13 cellular contexts compared by ENCODE assay signal in the genomic region with DNA sequence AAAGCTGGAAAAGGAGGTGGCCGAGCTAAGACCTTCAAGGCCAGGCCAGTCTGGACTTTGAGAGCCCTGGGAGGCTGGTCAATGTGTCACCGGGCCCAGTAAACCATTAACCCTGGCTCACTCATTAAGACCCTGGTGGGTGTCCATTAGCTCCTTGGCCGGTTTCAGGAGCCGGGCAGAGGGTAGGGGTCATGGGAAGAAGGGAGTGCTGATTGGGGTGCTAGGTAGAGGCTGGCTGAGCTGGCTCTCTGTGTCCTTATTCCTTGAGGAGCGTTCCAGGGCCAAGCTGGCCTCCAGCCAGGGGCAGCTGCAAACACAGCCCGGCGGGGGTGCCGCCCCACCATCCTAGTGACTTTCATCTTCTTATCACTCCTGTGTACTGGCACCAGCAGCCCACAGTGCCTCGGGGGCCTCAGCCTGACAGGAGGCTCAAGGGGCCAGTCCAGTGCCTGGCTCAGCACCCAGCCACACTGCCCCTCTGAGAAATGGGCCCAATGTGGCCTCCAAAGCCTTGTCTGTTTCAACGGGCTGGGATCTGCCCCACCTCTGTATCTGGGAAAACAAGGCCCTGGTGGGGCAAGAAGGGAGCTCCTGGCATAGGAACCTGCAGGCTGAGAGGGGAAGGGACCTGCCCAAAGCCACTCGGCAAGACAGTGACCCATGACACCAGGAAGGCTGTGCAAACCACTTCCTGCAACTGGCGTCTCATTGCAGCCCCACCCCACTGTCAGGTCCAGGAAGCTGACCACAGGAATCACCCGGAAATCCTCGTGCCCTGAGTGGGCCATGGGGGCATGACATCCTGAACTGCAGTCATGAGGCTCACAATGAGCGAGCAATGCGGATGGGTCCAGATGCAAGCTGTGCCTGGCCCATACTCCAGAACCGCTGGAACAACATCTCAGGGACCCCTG. TPM values are rescaled to one million over a fixed set of nuclear protein-coding genes. Genes with fewer than 3 reads are reported as not detected.
A peak's percentile ranks its signal among the peaks of the same experiment; 100 is the strongest.
DNase-seq lines count a peak whose midpoint lies in the region; ATAC-seq and TF ChIP-seq lines count a peak whose summit lies in the region.
"Had no signal": no experiment of that assay in that cellular context is flagged by ENCODE, and none has a peak within 500 bp of the region (broad histone marks: within the 10 kb centered on the region; RNA-seq: fewer than 3 reads in every experiment).

No MANE protein-coding gene starts in this region.

- H3K27me3 ChIP-seq in Peyer's patch = no peaks in the 10 kb centered on the region

- H3K36me3 Mint-ChIP-seq in progenitor cell of endocrine pancreas (ENCODE audit: insufficient read depth) = peaks cover 5% of the 10 kb centered on the region
- H3K36me3 Mint-ChIP-seq: activated naive CD8-positive, alpha-beta T cell treated with anti-CD3 and anti-CD28 coated beads, Interleukin-2, amount 10 ng/mL, durations not matched to agents 7 days and 5 days had no signal

- peak overlapping the region; percentile 20 for H3K27ac Mint-ChIP-seq in progenitor cell of endocrine pancreas
- H3K27ac Mint-ChIP-seq: activated CD4-positive, alpha-beta T cell treated with anti-CD3 and anti-CD28 coated beads for 36 hours had no signal

- H3K27ac ChIP-seq in Peyer's patch = peak overlapping the region in 2 of 4 donors; percentile 42 to 49

- no peaks in the 10 kb centered on the region for H3K9me3 Mint-ChIP-seq in progenitor cell of endocrine pancreas (ENCODE audit: low read depth)
- H3K9me3 Mint-ChIP-seq: activated naive CD8-positive, alpha-beta T cell treated with anti-CD3 and anti-CD28 coated beads, Interleukin-2, amount 10 ng/mL, durations not matched to agents 7 days and 5 days; stimulated activated naive CD8-positive, alpha-beta T cell treated with anti-CD3 and anti-CD28 coated beads, Interleukin-15, amount 100 ng/mL, for 72 hours had no signal

- in situ Hi-C loops in Caki2 (cut with HindIII; ENCODE audit: low pct_unique_long_range_greater_than_20kb, low sequenced_read_pairs) = no loop called here

- ATAC-seq in GM21529 (IDR thresholded peaks at IDR 0.05; ENCODE audit: unreplicated experiment) (no peak), HG03342 (IDR thresholded peaks at IDR 0.05; ENCODE audit: unreplicated experiment) (no peak), HG02981 (IDR thresholded peaks at IDR 0.05; ENCODE audit: unreplicated experiment) (no peak)
- ATAC-seq: activated CD4-positive, alpha-beta T cell treated with anti-CD3 and anti-CD28 coated beads for 36 hours; K562; stimulated activated naive CD8-positive, alpha-beta T cell treated with anti-CD3 and anti-CD28 coated beads, Interleukin-15, amount 100 ng/mL, for 72 hours had no signal

- H3K9me3 ChIP-seq in Peyer's patch = no peaks in the 10 kb centered on the region

- no peaks in the 10 kb centered on the region for H3K27me3 Mint-ChIP-seq in progenitor cell of endocrine pancreas
- H3K27me3 Mint-ChIP-seq: activated CD4-positive, alpha-beta T cell treated with anti-CD3 and anti-CD28 coated beads for 36 hours; activated naive CD8-positive, alpha-beta T cell treated with anti-CD3 and anti-CD28 coated beads, Interleukin-2, amount 10 ng/mL, durations not matched to agents 7 days and 5 days; stimulated activated naive CD8-positive, alpha-beta T cell treated with anti-CD3 and anti-CD28 coated beads, Interleukin-15, amount 100 ng/mL, for 72 hours had no signal

- H3K36me3 ChIP-seq in Peyer's patch = peaks cover 0 to 8% (median 0%) of the 10 kb centered on the region in 3 donors

- DNase-seq in Caki2 (ENCODE audit: low read depth) (peak; percentile 47), Peyer's patch (peak in 2 of 3 donors; percentile 67 to 73), glomerular visceral epithelial cell (ENCODE audit: extremely low spot score) (peak; percentile 29), progenitor cell of endocrine pancreas (ENCODE audit: low spot score, unreplicated experiment) (no peak), nucleus accumbens (lab: John Stamatoyannopoulos, UW) (no peak)
- DNase-seq: activated CD4-positive, alpha-beta T cell treated with anti-CD3 and anti-CD28 coated beads for 36 hours; activated naive CD8-positive, alpha-beta T cell treated with anti-CD3 and anti-CD28 coated beads, Interleukin-2, amount 10 ng/mL, durations not matched to agents 7 days and 5 days; effector CD8-positive, alpha-beta T cell; stimulated activated naive CD8-positive, alpha-beta T cell treated with anti-CD3 and anti-CD28 coated beads, Interleukin-15, amount 100 ng/mL, for 72 hours had no signal

- no peak overlapping the region for H3K4me3 Mint-ChIP-seq in progenitor cell of endocrine pancreas (ENCODE audit: low read depth)
- H3K4me3 Mint-ChIP-seq: activated CD4-positive, alpha-beta T cell treated with anti-CD3 and anti-CD28 coated beads for 36 hours; activated naive CD8-positive, alpha-beta T cell treated with anti-CD3 and anti-CD28 coated beads, Interleukin-2, amount 10 ng/mL, durations not matched to agents 7 days and 5 days; stimulated activated naive CD8-positive, alpha-beta T cell treated with anti-CD3 and anti-CD28 coated beads, Interleukin-15, amount 100 ng/mL, for 72 hours had no signal

- H3K4me3 ChIP-seq in Peyer's patch = no peak overlapping the region
- H3K4me3 ChIP-seq: K562 had no signal

- TF ChIP-seq POLR2A in Peyer's patch (IDR thresholded peaks at IDR 0.05) = no peak

- peaks cover 30% of the 10 kb centered on the region for H3K4me1 Mint-ChIP-seq in progenitor cell of endocrine pancreas (ENCODE audit: low read depth)
- H3K4me1 Mint-ChIP-seq: activated CD4-positive, alpha-beta T cell treated with anti-CD3 and anti-CD28 coated beads for 36 hours had no signal

- TF ChIP-seq CTCF in Peyer's patch (IDR thresholded peaks at IDR 0.05) = no peak
- no peak for TF ChIP-seq CTCF in progenitor cell of endocrine pancreas (IDR thresholded peaks at IDR 0.05; ENCODE audit: unreplicated experiment)

- peaks cover 0 to 14% (median 0%) of the 10 kb centered on the region in 4 donors for H3K4me1 ChIP-seq in Peyer's patch

RNA-seq across cellular contexts. Expression of a gene that starts 15.1 kb away (rescaled TPM):
- not detected in 2 replicates for total RNA-seq in Caki2 (2014; rRNA removed; shearing (Covaris generic); ENCODE audit: low replicate concordance)
- total RNA-seq in Peyer's patch = not detected
- total RNA-seq in progenitor cell of endocrine pancreas = 0.07 TPM in 1 of 2 replicates, not detected in the other
- total RNA-seq: K562 had no signal

RNA-seq across cellular contexts. Expression of a gene that starts 43.6 kb away (rescaled TPM):
- not detected in 2 replicates for total RNA-seq in Caki2 (2014; rRNA removed; shearing (Covaris generic); ENCODE audit: low replicate concordance)
- total RNA-seq in Peyer's patch (1 to 10 TPM in 1 of 4 donors, under 1 TPM in 1, not detected in 2; 0.67 to 1.1 TPM), progenitor cell of endocrine pancreas (8.6 and 11.1 TPM in 2 replicates)

Comparison
In these comparisons a context has a peak if more than half of its experiments do, and no peak if none do; other contexts are left out.
1. DNase-seq: peak in Caki2 (single experiment), Peyer's patch (2 of 3) and glomerular visceral epithelial cell (single experiment); none in progenitor cell of endocrine pancreas (single experiment) and nucleus accumbens (0 of 56).